ENCODE assay signal across 1 cellular context in the genomic region with DNA sequence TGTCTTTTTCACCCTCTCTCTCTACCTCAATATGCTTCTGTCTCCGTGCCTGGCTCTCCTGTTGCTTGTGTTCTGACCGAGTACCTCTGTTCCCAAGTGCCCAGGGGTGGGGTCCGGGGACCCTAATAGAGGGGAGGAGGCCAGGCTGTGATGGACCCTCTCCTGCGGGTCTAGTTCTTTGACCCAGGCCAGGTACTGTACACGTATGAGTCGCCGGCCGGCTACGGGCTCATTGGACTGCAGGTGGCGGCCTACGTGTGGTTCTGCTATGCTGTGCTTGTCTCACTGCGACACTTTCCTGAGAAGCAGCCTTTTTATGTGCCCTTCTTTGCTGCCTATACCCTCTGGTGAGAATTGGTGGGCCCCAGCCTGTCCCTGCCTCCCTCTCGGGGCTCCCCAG.
TF ChIP-seq lines count a peak whose summit lies in the region.

No MANE protein-coding gene starts in this region.

TF ChIP-seq in GM12878, 131 proteins besides CTCF, POLR2A, EP300 and RAD21:
- TF ChIP-seq CREM (IDR thresholded peaks at IDR 0.05; ENCODE audit: low read depth) (no peak), KLF5 (IDR thresholded peaks at IDR 0.05; ENCODE audit: partially characterized antibody) (no peak), RCOR1 (conservative IDR thresholded peaks at IDR 0.05; ENCODE audit: low read depth, low read length) (no peak), TBL1XR1 (IDR thresholded peaks at IDR 0.05; ENCODE audit: low read depth, low read length) (no peak), HDAC2 (IDR thresholded peaks at IDR 0.05) (no peak), EZH2 (IDR thresholded peaks at IDR 0.05; ENCODE audit: borderline replicate concordance, control insufficient read depth, low read depth, low read length) (no peak), CBFB (IDR thresholded peaks at IDR 0.05; ENCODE audit: low read depth) (no peak), PML (IDR thresholded peaks at IDR 0.05; ENCODE audit: low read length) (no peak), RUNX3 (IDR thresholded peaks at IDR 0.05; ENCODE audit: low read length) (no peak), IKZF2 (IDR thresholded peaks at IDR 0.05) (no peak), ZSCAN29 (IDR thresholded peaks at IDR 0.05) (no peak)
- TF ChIP-seq, protein P1, sequence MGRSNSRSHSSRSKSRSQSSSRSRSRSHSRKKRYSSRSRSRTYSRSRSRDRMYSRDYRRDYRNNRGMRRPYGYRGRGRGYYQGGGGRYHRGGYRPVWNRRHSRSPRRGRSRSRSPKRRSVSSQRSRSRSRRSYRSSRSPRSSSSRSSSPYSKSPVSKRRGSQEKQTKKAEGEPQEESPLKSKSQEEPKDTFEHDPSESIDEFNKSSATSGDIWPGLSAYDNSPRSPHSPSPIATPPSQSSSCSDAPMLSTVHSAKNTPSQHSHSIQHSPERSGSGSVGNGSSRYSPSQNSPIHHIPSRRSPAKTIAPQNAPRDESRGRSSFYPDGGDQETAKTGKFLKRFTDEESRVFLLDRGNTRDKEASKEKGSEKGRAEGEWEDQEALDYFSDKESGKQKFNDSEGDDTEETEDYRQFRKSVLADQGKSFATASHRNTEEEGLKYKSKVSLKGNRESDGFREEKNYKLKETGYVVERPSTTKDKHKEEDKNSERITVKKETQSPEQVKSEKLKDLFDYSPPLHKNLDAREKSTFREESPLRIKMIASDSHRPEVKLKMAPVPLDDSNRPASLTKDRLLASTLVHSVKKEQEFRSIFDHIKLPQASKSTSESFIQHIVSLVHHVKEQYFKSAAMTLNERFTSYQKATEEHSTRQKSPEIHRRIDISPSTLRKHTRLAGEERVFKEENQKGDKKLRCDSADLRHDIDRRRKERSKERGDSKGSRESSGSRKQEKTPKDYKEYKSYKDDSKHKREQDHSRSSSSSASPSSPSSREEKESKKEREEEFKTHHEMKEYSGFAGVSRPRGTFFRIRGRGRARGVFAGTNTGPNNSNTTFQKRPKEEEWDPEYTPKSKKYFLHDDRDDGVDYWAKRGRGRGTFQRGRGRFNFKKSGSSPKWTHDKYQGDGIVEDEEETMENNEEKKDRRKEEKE (IDR thresholded peaks at IDR 0.05): no peak
- TF ChIP-seq, protein P2, sequence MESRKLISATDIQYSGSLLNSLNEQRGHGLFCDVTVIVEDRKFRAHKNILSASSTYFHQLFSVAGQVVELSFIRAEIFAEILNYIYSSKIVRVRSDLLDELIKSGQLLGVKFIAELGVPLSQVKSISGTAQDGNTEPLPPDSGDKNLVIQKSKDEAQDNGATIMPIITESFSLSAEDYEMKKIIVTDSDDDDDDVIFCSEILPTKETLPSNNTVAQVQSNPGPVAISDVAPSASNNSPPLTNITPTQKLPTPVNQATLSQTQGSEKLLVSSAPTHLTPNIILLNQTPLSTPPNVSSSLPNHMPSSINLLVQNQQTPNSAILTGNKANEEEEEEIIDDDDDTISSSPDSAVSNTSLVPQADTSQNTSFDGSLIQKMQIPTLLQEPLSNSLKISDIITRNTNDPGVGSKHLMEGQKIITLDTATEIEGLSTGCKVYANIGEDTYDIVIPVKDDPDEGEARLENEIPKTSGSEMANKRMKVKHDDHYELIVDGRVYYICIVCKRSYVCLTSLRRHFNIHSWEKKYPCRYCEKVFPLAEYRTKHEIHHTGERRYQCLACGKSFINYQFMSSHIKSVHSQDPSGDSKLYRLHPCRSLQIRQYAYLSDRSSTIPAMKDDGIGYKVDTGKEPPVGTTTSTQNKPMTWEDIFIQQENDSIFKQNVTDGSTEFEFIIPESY (IDR thresholded peaks at IDR 0.05): no peak
